ENCODE assay signal across 27 cellular contexts in the genomic region with DNA sequence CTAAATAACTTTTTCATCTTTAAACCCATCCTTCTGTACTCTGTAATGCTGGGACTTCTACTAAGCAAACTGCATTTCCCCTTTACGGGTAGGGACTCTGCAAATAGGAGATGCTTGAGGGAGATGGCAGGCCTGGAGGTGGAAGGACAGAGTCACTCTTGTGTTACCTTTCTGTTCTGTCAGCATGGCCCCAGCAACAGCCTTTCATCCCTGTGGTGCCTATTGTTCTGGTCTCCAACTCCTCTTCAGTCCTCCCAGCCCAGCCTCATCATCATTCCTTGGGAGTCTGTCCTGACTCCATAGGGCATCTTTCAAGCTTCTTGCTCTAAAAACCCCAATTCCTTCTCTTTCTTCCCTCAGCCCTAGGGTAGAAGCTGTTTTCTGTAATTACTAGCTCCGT.
"Had no signal": no experiment of that assay in that cellular context is flagged by ENCODE, and none has a peak within 500 bp of the region (broad histone marks: within the 10 kb centered on the region; RNA-seq: fewer than 3 reads in every experiment).

No MANE protein-coding gene starts in this region.

- H3K36me3 Mint-ChIP-seq: memory B cell, natural killer cell had no signal

- H3K4me1 ChIP-seq: gastrocnemius medialis, pancreas, transverse colon, upper lobe of right lung, uterus had no signal

- ATAC-seq: esophagus mucosa; gastrocnemius medialis; left lobe of liver; natural killer cell; pancreas; sciatic nerve; stimulated activated naive CD8-positive, alpha-beta T cell treated with anti-CD3 and anti-CD28 coated beads, Interleukin-15, amount 100 ng/mL, for 72 hours; upper lobe of right lung had no signal

- H3K4me3 Mint-ChIP-seq: memory B cell; natural killer cell; stimulated activated naive CD8-positive, alpha-beta T cell treated with anti-CD3 and anti-CD28 coated beads, Interleukin-15, amount 100 ng/mL, for 72 hours had no signal

- H3K27me3 ChIP-seq: dorsolateral prefrontal cortex, gastrocnemius medialis, neutrophil, suprapubic skin, transverse colon, upper lobe of right lung, uterus had no signal

- H3K27ac ChIP-seq: dorsolateral prefrontal cortex, epithelial cell of prostate, gastrocnemius medialis, neutrophil, pancreas, suprapubic skin, transverse colon, upper lobe of right lung, uterus had no signal

- H3K9me3 ChIP-seq: gastrocnemius medialis, neutrophil, pancreas, suprapubic skin, transverse colon, upper lobe of right lung, uterus had no signal

- H3K4me2 ChIP-seq: smooth muscle cell had no signal

- DNase-seq: dorsolateral prefrontal cortex; effector CD4-positive, alpha-beta T cell; foreskin fibroblast; gastrocnemius medialis; head of caudate nucleus; kidney; midbrain; natural killer cell; pancreas; stimulated activated CD4-positive, alpha-beta T cell treated with anti-CD3 and anti-CD28 coated beads, Interleukin-12 subunit alpha, Interleukin-12 subunit beta, amount 100 ng/mL, for 4 hours; stimulated activated CD4-positive, alpha-beta T cell treated with anti-CD3 and anti-CD28 coated beads, Interleukin-1b, Interleukin-23, amount 100 ng/mL, for 48 hours; stimulated activated CD4-positive, alpha-beta T cell treated with anti-CD3 and anti-CD28 coated beads, Interleukin-4, amount 100 ng/mL, for 1 hour; stimulated activated CD8-positive, alpha-beta memory T cell treated with anti-CD3 and anti-CD28 coated beads, Interleukin-4, amount 100 ng/mL, for 48 hours; stimulated activated naive CD4-positive, alpha-beta T cell; stimulated activated naive CD8-positive, alpha-beta T cell treated with anti-CD3 and anti-CD28 coated beads, Interleukin-15, amount 100 ng/mL, for 72 hours; transverse colon; upper lobe of right lung; uterus had no signal

- H3K36me3 ChIP-seq: gastrocnemius medialis, neutrophil, pancreas, suprapubic skin, transverse colon, upper lobe of right lung, uterus had no signal

- H3K4me3 ChIP-seq: dorsolateral prefrontal cortex, gastrocnemius medialis, lung, pancreas, smooth muscle cell, suprapubic skin, transverse colon, upper lobe of right lung, uterus had no signal

- H3K27ac Mint-ChIP-seq: memory B cell; natural killer cell; stimulated activated naive CD8-positive, alpha-beta T cell treated with anti-CD3 and anti-CD28 coated beads, Interleukin-15, amount 100 ng/mL, for 72 hours had no signal

- H3K4me1 Mint-ChIP-seq: memory B cell; natural killer cell; stimulated activated naive CD8-positive, alpha-beta T cell treated with anti-CD3 and anti-CD28 coated beads, Interleukin-15, amount 100 ng/mL, for 72 hours had no signal

- H3K9me3 Mint-ChIP-seq: memory B cell; natural killer cell; stimulated activated naive CD8-positive, alpha-beta T cell treated with anti-CD3 and anti-CD28 coated beads, Interleukin-15, amount 100 ng/mL, for 72 hours had no signal
